Comparison of ENCODE assay signal across 12 cellular contexts in the genomic region with DNA sequence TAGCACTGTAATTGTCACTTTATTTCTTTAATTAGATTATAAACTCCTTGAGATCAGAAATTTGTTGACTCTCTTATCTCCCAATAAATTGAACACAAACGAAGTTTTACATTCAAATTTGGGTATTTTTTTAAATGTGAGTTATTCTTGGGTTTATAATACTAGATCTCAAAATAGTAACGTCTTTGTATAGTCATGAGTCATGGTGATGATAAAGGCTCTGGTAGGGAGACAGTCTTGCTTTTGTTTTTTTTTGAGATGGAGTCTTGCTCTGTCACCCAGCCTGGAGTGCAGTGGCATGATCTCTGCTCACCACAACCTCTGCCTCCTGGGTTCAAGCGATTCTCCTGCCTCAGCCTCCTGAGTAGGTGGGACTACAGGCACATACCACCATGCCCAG. TPM values are rescaled to one million over a fixed set of nuclear protein-coding genes. Genes with fewer than 3 reads are reported as not detected.
A peak's percentile ranks its signal among the peaks of the same experiment; 100 is the strongest.
DNase-seq lines count a peak whose midpoint lies in the region; ATAC-seq, FAIRE-seq and TF ChIP-seq lines count a peak whose summit lies in the region.
"Not testable (repeated sequence)": the region's sequence is repeated elsewhere in the genome, so short reads cannot be mapped to it uniquely, and the experiment has no call there.
"Had no signal": no experiment of that assay in that cellular context is flagged by ENCODE, and none has a peak within 500 bp of the region (broad histone marks: within the 10 kb centered on the region; RNA-seq: fewer than 3 reads in every experiment).

No MANE protein-coding gene starts in this region.

- 0 out of 3 replicates have a peak, but pooled peaks have one; percentile 27 for ATAC-seq in SK-N-SH treated with all-trans-retinoic acid at 6 μM for 48 hours

- H3K79me2 ChIP-seq in GM23248 (ENCODE audit: insufficient read depth): not testable (repeated sequence)

- H3K9me3 ChIP-seq in GM23248 (ENCODE audit: low read depth); tibial artery: not testable (repeated sequence)

- not testable (repeated sequence) for H3K9ac ChIP-seq in GM23248

- TF ChIP-seq CTCF in bronchial epithelial cell (IDR thresholded peaks at IDR 0.05; ENCODE audit: insufficient read depth, low read length, severe bottlenecking); fibroblast of the aortic adventitia (IDR thresholded peaks at IDR 0.05; ENCODE audit: insufficient read depth, low read length); tibial artery (IDR thresholded peaks at IDR 0.05): not testable (repeated sequence)

- not testable (repeated sequence) for H3K4me2 ChIP-seq in GM23248 (ENCODE audit: unreplicated experiment)

- in situ Hi-C loops in GM23248 (cut with MboI): not testable (repeated sequence)

- H2AFZ ChIP-seq in GM23248: not testable (repeated sequence)

- H3K4me1 ChIP-seq in GM23248 (ENCODE audit: insufficient read depth): not testable (repeated sequence)
- H3K4me1 ChIP-seq in tibial artery: peaks cover 0 to 26% (median 2%) of the 10 kb centered on the region in 4 donors

- not testable (repeated sequence) for H3F3A ChIP-seq in GM23248 (ENCODE audit: insufficient read depth)

- 35 to 37% methylated on average over 3 of the region's 3 CpGs for WGBS in GM23248 (ENCODE audit: low coverage in 1 of 2, low lambda C conversion rate in 2 of 2, missing lambda C conversion rate in 2 of 2), 2 experiments

- H3K9me2 ChIP-seq in GM23248 (ENCODE audit: insufficient read depth): not testable (repeated sequence)

- not testable (repeated sequence) for FAIRE-seq in bronchial epithelial cell (lab: Jason Lieb, UNC)

- H3K27ac ChIP-seq in GM23248: not testable (repeated sequence)
- H3K27ac ChIP-seq in tibial artery: peak overlapping the region; percentile 12 to 20

- not testable (repeated sequence) for H3K27me3 ChIP-seq in GM23248 (replicated peaks; ENCODE audit: insufficient read depth); bronchial epithelial cell (ENCODE audit: control insufficient read depth, insufficient read depth, low read length); tibial artery

- H3K36me3 ChIP-seq in GM23248 (ENCODE audit: low read depth); bronchial epithelial cell (ENCODE audit: control insufficient read depth, insufficient read depth, low read length); tibial artery: not testable (repeated sequence)

- H3K4me3 ChIP-seq in GM23248; bronchial epithelial cell (ENCODE audit: low read depth, low read length); fibroblast of the aortic adventitia (ENCODE audit: low read depth, low read length); tibial artery: not testable (repeated sequence)

- intact Hi-C loops in tibial artery (cut with DNase I; ENCODE audit: low total_unique reads): not testable (repeated sequence)

- not testable (repeated sequence) for H4K20me1 ChIP-seq in GM23248 (ENCODE audit: insufficient read depth)

- DNase-seq in AG20443 (ENCODE audit: low spot score) (peak; percentile 20), GM23248 (peak; percentile 37), NCI-H460 (ENCODE audit: extremely low read depth, low read depth) (peak; percentile 23), bronchial epithelial cell (ENCODE audit: low read depth) (peak; percentile 70), fibroblast of the aortic adventitia (ENCODE audit: low read depth) (peak; percentile 62), kidney tubule cell (ENCODE audit: low spot score) (peak; percentile 12)
- not testable (repeated sequence) for DNase-seq in tibial artery

RNA-seq across cellular contexts. Expression of a gene that starts 22.7 kb away (rescaled TPM):
- 13.9 and 14.1 TPM in 2 replicates for total RNA-seq in GM23248 (2014; rRNA removed; shearing (Covaris generic))
- 12.7 and 14.9 TPM in 2 replicates for polyA plus RNA-seq in GM23248 (2016; fragmentation: Nextera tagmentation; extraction: Ambion mirVana)
- total RNA-seq in NCI-H460 (2014; rRNA removed; shearing (Covaris generic)): 13.7 and 20.7 TPM in 2 replicates
- 21.7 and 39.4 TPM in 2 replicates for polyA plus RNA-seq in NCI-H460 (2014; cell fraction: nucleus; rRNA removed)
- 10.9 and 20.5 TPM in 2 replicates for total RNA-seq in bronchial epithelial cell
- total RNA-seq in fibroblast of the aortic adventitia (ENCODE audit: low replicate concordance): 10.5 and 11.3 TPM in 2 replicates
- total RNA-seq: CD8-positive, alpha-beta memory T cell; Daoy; H9; K562 had no signal
- polyA plus RNA-seq: CD8-positive, alpha-beta memory T cell; K562 had no signal
